15 cellular contexts compared by ENCODE assay signal in the genomic region with DNA sequence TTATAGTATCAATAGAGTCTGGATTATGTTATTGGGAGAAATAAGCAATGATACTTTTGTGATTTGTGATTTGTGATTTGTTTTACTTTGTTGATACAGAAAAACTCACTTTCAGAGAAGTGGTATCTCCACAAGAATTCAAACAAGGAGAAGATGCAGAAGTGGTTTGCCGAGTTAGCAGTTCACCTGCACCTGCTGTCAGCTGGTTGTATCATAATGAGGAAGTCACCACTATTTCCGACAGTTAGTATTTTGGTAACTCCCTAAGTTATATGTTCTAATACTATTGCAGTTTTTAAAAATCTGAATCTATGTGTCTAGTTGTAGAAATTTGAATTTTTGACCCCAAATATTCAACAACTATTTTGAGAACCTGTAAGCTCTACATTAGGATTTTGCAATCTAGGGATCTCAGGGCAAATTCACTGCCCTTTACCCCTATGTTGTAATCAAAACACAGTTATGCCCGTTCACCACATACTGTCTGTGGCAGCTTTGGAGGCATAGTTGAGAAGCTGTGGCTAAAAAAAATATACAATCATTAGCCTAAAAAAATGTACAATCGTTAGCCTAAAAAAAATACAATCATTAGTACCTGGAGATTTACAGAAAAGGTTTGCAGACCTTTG.
"Had no signal": no experiment of that assay in that cellular context is flagged by ENCODE, and none has a peak within 500 bp of the region (broad histone marks: within the 10 kb centered on the region; RNA-seq: fewer than 3 reads in every experiment).

No MANE protein-coding gene starts in this region.

- ATAC-seq: left colon; mucosa of descending colon; naive thymus-derived CD8-positive, alpha-beta T cell had no signal

- H3K27ac Mint-ChIP-seq: endodermal cell; naive thymus-derived CD8-positive, alpha-beta T cell had no signal

- H3K4me1 Mint-ChIP-seq: endodermal cell; naive thymus-derived CD8-positive, alpha-beta T cell had no signal

- H3K9me3 Mint-ChIP-seq: endodermal cell had no signal

- H3K36me3 Mint-ChIP-seq: naive thymus-derived CD8-positive, alpha-beta T cell had no signal

- DNase-seq: effector CD4-positive, alpha-beta T cell; endodermal cell; erythroblast; foreskin melanocyte; head of caudate nucleus; left colon; mucosa of descending colon; naive thymus-derived CD8-positive, alpha-beta T cell; posterior cingulate gyrus; small intestine; stimulated activated CD4-positive, alpha-beta T cell treated with anti-CD3 and anti-CD28 coated beads, Interleukin-12 subunit alpha, Interleukin-12 subunit beta, amount 100 ng/mL, for 4 hours; stimulated activated naive CD4-positive, alpha-beta T cell; stomach; substantia nigra; transverse colon had no signal

- H3K4me3 Mint-ChIP-seq: endodermal cell; naive thymus-derived CD8-positive, alpha-beta T cell had no signal
